ENCODE assay signal across 39 cellular contexts in genomic region chr5:170439246-170439943, GRCh38. TPM values are rescaled to one million over a fixed set of nuclear protein-coding genes. Genes with fewer than 3 reads are reported as not detected.
DNase-seq lines count a peak whose midpoint lies in the region; ATAC-seq and TF ChIP-seq lines count a peak whose summit lies in the region.
"Had no signal": no experiment of that assay in that cellular context is flagged by ENCODE, and none has a peak within 500 bp of the region (broad histone marks: within the 10 kb centered on the region; RNA-seq: fewer than 3 reads in every experiment).

No MANE protein-coding gene starts in this region.

- H3K27ac ChIP-seq in right atrium auricular region = no peak overlapping the region
- H3K27ac ChIP-seq: HL-60, testis, uterus, WERI-Rb-1 had no signal

- H3K4me3 ChIP-seq in right atrium auricular region (no peak overlapping the region), kidney epithelial cell (ENCODE audit: low read depth, low read length) (no peak overlapping the region)
- H3K4me3 ChIP-seq: MG63, mucosa of descending colon, smooth muscle cell, testis, uterus had no signal

- no peaks in the 10 kb centered on the region for H3K4me1 ChIP-seq in right atrium auricular region
- H3K4me1 ChIP-seq: BE2C, Caco-2, uterus had no signal

- DNase-seq in right atrium auricular region (ENCODE audit: low spot score) (peak; percentile 18), Right ventricle myocardium superior (no peak), NCI-H345 (lab: John Stamatoyannopoulos, UW) (peak; percentile 66), kidney epithelial cell (ENCODE audit: low read depth) (no peak), NCI-H2029 (lab: John Stamatoyannopoulos, UW) (no peak), NOMO-1 treated with DMSO at 0.1 percent for 48 hours (lab: John Stamatoyannopoulos, UW; ENCODE audit: unreplicated experiment) (no peak)
- DNase-seq in activated naive CD4-positive, alpha-beta T cell treated with anti-CD3 and anti-CD28 coated beads, Interleukin-2, amount 50 U/mL, for 72 hours (ENCODE audit: low spot score in 2 of 2) = no peak
- DNase-seq in activated effector memory CD4-positive, alpha-beta T cell treated with Interleukin-2 at 50 U/mL for 16 hours = no peak
- DNase-seq: activated CD4-positive, alpha-beta T cell treated with anti-CD3 and anti-CD28 coated beads for 48 hours; activated gamma-delta T cell treated with Interleukin-2 at 50 U/mL for 16 hours; activated T-cell treated with anti-CD3 and anti-CD28 coated beads, Interleukin-2, amount 50 U/mL, for 4 hours; BE2C; Caco-2; cortex of kidney; DND-41; effector memory CD8-positive, alpha-beta T cell; GF-D8; GOT3; KG1; left colon; mammary epithelial cell; MG63; mucosa of descending colon; natural killer cell; NCI-H2081; NCI-H226; NCI-H774; retina; stimulated activated CD4-positive, alpha-beta T cell treated with anti-CD3 and anti-CD28 coated beads, Interleukin-1b, Interleukin-23, amount 100 ng/mL, for 48 hours; stimulated activated CD8-positive, alpha-beta memory T cell treated with anti-CD3 and anti-CD28 coated beads, Interleukin-4, amount 100 ng/mL, for 48 hours; testis; uterus; WERI-Rb-1 had no signal

- no peaks in the 10 kb centered on the region for H3K9me3 Mint-ChIP-seq in activated naive CD4-positive, alpha-beta T cell treated with anti-CD3 and anti-CD28 coated beads, Interleukin-2, amount 50 U/mL, for 72 hours
- H3K9me3 Mint-ChIP-seq: activated T-cell treated with anti-CD3 and anti-CD28 coated beads, Interleukin-2, amount 50 U/mL, for 4 hours; effector memory CD8-positive, alpha-beta T cell; natural killer cell; stimulated activated naive CD8-positive, alpha-beta T cell treated with anti-CD3 and anti-CD28 coated beads, Interleukin-15, Interleukin-2, amounts not matched to agents 100 ng/mL and 50 ng/mL, for 24 hours; T-cell had no signal

- ATAC-seq in Right ventricle myocardium superior (ENCODE audit: poor library complexity) = no peak
- no peak for ATAC-seq in activated naive CD4-positive, alpha-beta T cell treated with anti-CD3 and anti-CD28 coated beads, Interleukin-2, amount 50 U/mL, for 72 hours
- ATAC-seq: activated T-cell treated with anti-CD3 and anti-CD28 coated beads, Interleukin-2, amount 50 U/mL, for 4 hours; effector memory CD8-positive, alpha-beta T cell; left colon; mucosa of descending colon; natural killer cell; T-cell had no signal

- H3K36me3 ChIP-seq in right atrium auricular region (no peaks in the 10 kb centered on the region), kidney epithelial cell (ENCODE audit: control insufficient read depth, insufficient read depth, low read length) (no peaks in the 10 kb centered on the region)
- H3K36me3 ChIP-seq: BE2C, MG63, uterus, WERI-Rb-1 had no signal

- intact Hi-C loops in Right ventricle myocardium superior (cut with DNase I) = no loop called here

- no peak for TF ChIP-seq CTCF in right atrium auricular region (IDR thresholded peaks at IDR 0.05)
- peak; percentile 9 for TF ChIP-seq CTCF in kidney epithelial cell (IDR thresholded peaks at IDR 0.05; ENCODE audit: insufficient read depth, low read length, poor library complexity, severe bottlenecking)

- no peaks in the 10 kb centered on the region for H3K27me3 ChIP-seq in right atrium auricular region
- H3K27me3 ChIP-seq in kidney epithelial cell (ENCODE audit: control insufficient read depth, insufficient read depth, low read length) = peaks cover 3% of the 10 kb centered on the region
- H3K27me3 ChIP-seq: BE2C, MG63, testis, uterus had no signal

- no peaks in the 10 kb centered on the region for H3K36me3 Mint-ChIP-seq in activated naive CD4-positive, alpha-beta T cell treated with anti-CD3 and anti-CD28 coated beads, Interleukin-2, amount 50 U/mL, for 72 hours
- H3K36me3 Mint-ChIP-seq: natural killer cell, T-cell had no signal

- no peaks in the 10 kb centered on the region for H3K9me3 ChIP-seq in right atrium auricular region
- H3K9me3 ChIP-seq: BE2C, Caco-2, MG63, mucosa of descending colon, testis, uterus had no signal

- H3K27ac Mint-ChIP-seq in activated naive CD4-positive, alpha-beta T cell treated with anti-CD3 and anti-CD28 coated beads, Interleukin-2, amount 50 U/mL, for 72 hours = no peak overlapping the region
- H3K27ac Mint-ChIP-seq: natural killer cell; stimulated activated naive CD8-positive, alpha-beta T cell treated with anti-CD3 and anti-CD28 coated beads, Interleukin-15, Interleukin-2, amounts not matched to agents 100 ng/mL and 50 ng/mL, for 24 hours; T-cell had no signal

RNA-seq across cellular contexts. Expression of gene KCNMB1, which starts 50.2 kb away (rescaled TPM):
- total RNA-seq in right atrium auricular region (under 1 TPM; 0.74 to 0.83 TPM), Right ventricle myocardium superior (0.65 TPM), kidney epithelial cell (0.04 TPM in 1 of 2 replicates, not detected in the other)
- total RNA-seq in activated naive CD4-positive, alpha-beta T cell treated with anti-CD3 and anti-CD28 coated beads, Interleukin-2, amount 50 U/mL, for 72 hours = not detected
- total RNA-seq: Caco-2, epithelial cell of proximal tubule, glomerular endothelial cell, T-cell had no signal

Comparison
In these comparisons a context has a peak if more than half of its experiments do, and no peak if none do; other contexts are left out.
1. DNase-seq: peak in right atrium auricular region (single experiment) and NCI-H345 (single experiment); none in Right ventricle myocardium superior (single experiment), kidney epithelial cell (single experiment), activated naive CD4-positive, alpha-beta T cell treated with anti-CD3 and anti-CD28 coated beads, Interleukin-2, amount 50 U/mL, for 72 hours (0 of 2), NCI-H2029 (single experiment), activated effector memory CD4-positive, alpha-beta T cell treated with Interleukin-2 at 50 U/mL for 16 hours (single experiment) and NOMO-1 treated with DMSO at 0.1 percent for 48 hours (single experiment).